Comparison of ENCODE assay signal across 8 cellular contexts in the genomic region with DNA sequence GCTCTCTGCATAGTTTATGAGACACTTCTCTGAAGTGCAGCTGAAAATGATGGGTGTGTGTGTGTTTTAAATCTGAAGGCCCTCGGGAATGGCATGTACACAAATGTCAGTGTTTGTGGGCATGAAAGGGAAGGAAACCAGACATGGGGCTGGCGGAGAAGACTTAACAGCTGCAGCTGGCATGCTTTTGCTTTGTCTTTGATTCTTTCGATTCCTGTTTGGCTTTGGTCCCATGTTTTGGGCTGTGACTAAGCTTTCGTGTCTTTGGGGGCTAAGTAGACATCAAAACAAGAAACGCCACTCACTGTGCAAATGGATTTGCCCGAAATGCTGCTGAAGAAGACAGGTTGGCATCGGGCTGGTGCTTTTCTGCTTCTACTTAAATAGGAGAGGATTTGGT.
DNase-seq lines count a peak whose midpoint lies in the region; ATAC-seq and TF ChIP-seq lines count a peak whose summit lies in the region.

No MANE protein-coding gene starts in this region.

- no peak overlapping the region for H3K4me3 Mint-ChIP-seq in activated CD4-positive, alpha-beta memory T cell treated with anti-CD3 and anti-CD28 coated beads, Interleukin-2, amount 10 ng/mL, durations not matched to agents 7 days and 5 days

- POLR2A ChIA-PET in activated CD4-positive, alpha-beta memory T cell treated with anti-CD3 and anti-CD28 coated beads, Interleukin-2, amount 10 ng/mL, durations not matched to agents 7 days and 5 days (lab: Charles Lee): interaction anchor here (1.2 kb wide), 2 partner anchors 28 to 33 kb away, joined by 3 to 4 read pairs; no protein-coding TSS in a partner anchor

- H3K27me3 Mint-ChIP-seq in activated CD4-positive, alpha-beta memory T cell treated with anti-CD3 and anti-CD28 coated beads, Interleukin-2, amount 10 ng/mL, durations not matched to agents 7 days and 5 days: no peaks in the 10 kb centered on the region

- peaks cover 16% of the 10 kb centered on the region for H3K4me1 Mint-ChIP-seq in activated CD4-positive, alpha-beta memory T cell treated with anti-CD3 and anti-CD28 coated beads, Interleukin-2, amount 10 ng/mL, durations not matched to agents 7 days and 5 days

- peak overlapping the region; percentile 58 for H3K27ac Mint-ChIP-seq in activated CD4-positive, alpha-beta memory T cell treated with anti-CD3 and anti-CD28 coated beads, Interleukin-2, amount 10 ng/mL, durations not matched to agents 7 days and 5 days

- peak; percentile 57 for ATAC-seq in HG03097 (IDR thresholded peaks at IDR 0.05; ENCODE audit: low FRiP score, unreplicated experiment)
- no peak for ATAC-seq in HG03095 (IDR thresholded peaks at IDR 0.05; ENCODE audit: unreplicated experiment)

- no peak for TF ChIP-seq CTCF in GM10266 (IDR thresholded peaks at IDR 0.05; ENCODE audit: control insufficient read depth, insufficient read depth, low read depth, missing control alignments)

- DNase-seq in GM10266 (ENCODE audit: extremely low spot score) (peak; percentile 38), globus pallidus (ENCODE audit: low spot score) (peak; percentile 69), superior temporal gyrus (ENCODE audit: extremely low spot score) (peak; percentile 61), iPS-NIHi11 (ENCODE audit: low spot score) (no peak), NCI-H1694 treated with DMSO at 0.1 percent for 48 hours (lab: John Stamatoyannopoulos, UW) (no peak)
- no peak for DNase-seq in activated CD4-positive, alpha-beta memory T cell treated with anti-CD3 and anti-CD28 coated beads, Interleukin-2, amount 10 ng/mL, durations not matched to agents 7 days and 5 days

- H3K36me3 Mint-ChIP-seq in activated CD4-positive, alpha-beta memory T cell treated with anti-CD3 and anti-CD28 coated beads, Interleukin-2, amount 10 ng/mL, durations not matched to agents 7 days and 5 days (ENCODE audit: low read depth): peaks cover 46% of the 10 kb centered on the region

- CTCF ChIA-PET in activated CD4-positive, alpha-beta memory T cell treated with anti-CD3 and anti-CD28 coated beads, Interleukin-2, amount 10 ng/mL, durations not matched to agents 7 days and 5 days (lab: Charles Lee): interaction anchor here (0.6 to 1.5 kb wide), 5 partner anchors 19 to 276 kb away, joined by 3 to 6 read pairs (median 4); a partner anchor contains a TSS

- peaks cover 42% of the 10 kb centered on the region for H3K9me3 Mint-ChIP-seq in activated CD4-positive, alpha-beta memory T cell treated with anti-CD3 and anti-CD28 coated beads, Interleukin-2, amount 10 ng/mL, durations not matched to agents 7 days and 5 days

Comparison
In these comparisons a context has a peak if more than half of its experiments do, and no peak if none do; other contexts are left out.
1. DNase-seq: peak in GM10266 (single experiment), globus pallidus (single experiment) and superior temporal gyrus (single experiment); none in activated CD4-positive, alpha-beta memory T cell treated with anti-CD3 and anti-CD28 coated beads, Interleukin-2, amount 10 ng/mL, durations not matched to agents 7 days and 5 days (single experiment), iPS-NIHi11 (single experiment) and NCI-H1694 treated with DMSO at 0.1 percent for 48 hours (single experiment).